In genomic region chr15:40438712-40439111, GRCh38 we compare ENCODE assay signal across 16 cellular contexts. TPM values are rescaled to one million over a fixed set of nuclear protein-coding genes. Genes with fewer than 3 reads are reported as not detected.
DNase-seq lines count a peak whose midpoint lies in the region; ATAC-seq and TF ChIP-seq lines count a peak whose summit lies in the region.
"Had no signal": no experiment of that assay in that cellular context is flagged by ENCODE, and none has a peak within 500 bp of the region (broad histone marks: within the 10 kb centered on the region; RNA-seq: fewer than 3 reads in every experiment).

No MANE protein-coding gene starts in this region.

- no peak overlapping the region for H3K27ac Mint-ChIP-seq in CD4-positive, alpha-beta T cell
- H3K27ac Mint-ChIP-seq in chondrocyte (ENCODE audit: unreplicated experiment): peak overlapping the region; percentile 22
- peak overlapping the region in 2 of 3 experiments; percentile 44 to 76 for H3K27ac Mint-ChIP-seq in nephron
- H3K27ac Mint-ChIP-seq: activated CD4-positive, alpha-beta memory T cell treated with anti-CD3 and anti-CD28 coated beads for 36 hours; activated naive CD8-positive, alpha-beta T cell had no signal

- H3K27ac ChIP-seq in CD4-positive, alpha-beta T cell (ENCODE audit: low read depth, low read length): no peak overlapping the region

- peaks cover 25% of the 10 kb centered on the region for H3K4me1 ChIP-seq in Loucy (ENCODE audit: insufficient read depth, low read length, poor library complexity, severe bottlenecking)

- peaks cover 24% of the 10 kb centered on the region for H3K27me3 ChIP-seq in CD4-positive, alpha-beta T cell (ENCODE audit: control insufficient read depth, insufficient read depth, low read length)
- no peaks in the 10 kb centered on the region for H3K27me3 ChIP-seq in Loucy (ENCODE audit: insufficient read depth, low read length, poor library complexity, severe bottlenecking)

- no peak for ATAC-seq in CD4-positive, alpha-beta T cell (ENCODE audit: poor library complexity)
- no peak for ATAC-seq in SK-N-SH treated with all-trans-retinoic acid at 6 μM for 48 hours
- no peak for ATAC-seq in HG03045 (IDR thresholded peaks at IDR 0.05; ENCODE audit: unreplicated experiment)

- TF ChIP-seq CTCF in CD4-positive, alpha-beta T cell (IDR thresholded peaks at IDR 0.05): no peak
- TF ChIP-seq CTCF in Loucy (conservative IDR thresholded peaks at IDR 0.05; ENCODE audit: low read length) (no peak), chondrocyte (IDR thresholded peaks at IDR 0.05) (no peak), nephron (IDR thresholded peaks at IDR 0.05; ENCODE audit: unreplicated experiment in 3 of 3) (no peak)

- no peak overlapping the region for H3K9ac ChIP-seq in Loucy (ENCODE audit: low read depth, low read length, poor library complexity, severe bottlenecking)

- H3K27me3 Mint-ChIP-seq in CD4-positive, alpha-beta T cell: peaks cover 41% of the 10 kb centered on the region
- H3K27me3 Mint-ChIP-seq in chondrocyte (ENCODE audit: low read depth) (peaks cover 21% of the 10 kb centered on the region), nephron (ENCODE audit: low read depth) (peaks cover 67% of the 10 kb centered on the region)

- peak overlapping the region; percentile 93 for H3K4me3 Mint-ChIP-seq in CD4-positive, alpha-beta T cell
- H3K4me3 Mint-ChIP-seq in chondrocyte (ENCODE audit: unreplicated experiment) (no peak overlapping the region), nephron (peak overlapping the region; percentile 89 to 99 (median 94))
- H3K4me3 Mint-ChIP-seq: activated CD4-positive, alpha-beta memory T cell treated with anti-CD3 and anti-CD28 coated beads for 36 hours had no signal

- H3K4me3 ChIP-seq in Loucy (ENCODE audit: low read length, poor library complexity, severe bottlenecking): no peak overlapping the region

- H3K9me3 Mint-ChIP-seq in CD4-positive, alpha-beta T cell: no peaks in the 10 kb centered on the region
- H3K9me3 Mint-ChIP-seq in chondrocyte (ENCODE audit: low read depth): no peaks in the 10 kb centered on the region
- H3K9me3 Mint-ChIP-seq in nephron: no peaks in the 10 kb centered on the region
- H3K9me3 Mint-ChIP-seq: activated CD4-positive, alpha-beta memory T cell treated with anti-CD3 and anti-CD28 coated beads for 36 hours had no signal

- DNase-seq in CD4-positive, alpha-beta T cell: no peak
- DNase-seq in chondrocyte (ENCODE audit: low spot score) (no peak), G401 (ENCODE audit: low spot score) (no peak)
- DNase-seq in activated CD4-positive, alpha-beta T cell treated with anti-CD3 and anti-CD28 coated beads for 1 hour: no peak
- DNase-seq: activated CD4-positive, alpha-beta memory T cell treated with anti-CD3 and anti-CD28 coated beads for 36 hours; activated T-cell treated with anti-CD3 and anti-CD28 coated beads, Interleukin-2, amount 50 U/mL, for 1 hour; effector CD4-positive, alpha-beta T cell; kidney glomerular epithelial cell; stimulated activated CD4-positive, alpha-beta T cell treated with anti-CD3 and anti-CD28 coated beads, Interleukin-2, amount 100 ng/mL, for 48 hours; T-helper 1 cell had no signal

- POLR2A ChIA-PET in CD4-positive, alpha-beta T cell (lab: Charles Lee): interaction anchor here (0.8 to 7.4 kb wide), 3 partner anchors 15 to 56 kb away, joined by 3 to 106 read pairs (median 10); partner anchors contain the start of genes IVD and KNSTRN

- no peaks in the 10 kb centered on the region for H3F3A ChIP-seq in Loucy (ENCODE audit: low read depth)

- CTCF ChIA-PET in CD4-positive, alpha-beta T cell (lab: Charles Lee): interaction anchor here (3.6 kb wide), 1 partner anchor 68 kb away, joined by 13 read pairs; no protein-coding TSS in a partner anchor

- peaks cover 10% of the 10 kb centered on the region for H3K36me3 Mint-ChIP-seq in CD4-positive, alpha-beta T cell (ENCODE audit: low read depth)
- H3K36me3 Mint-ChIP-seq in chondrocyte (ENCODE audit: low read depth): no peaks in the 10 kb centered on the region
- no peaks in the 10 kb centered on the region for H3K36me3 Mint-ChIP-seq in nephron (ENCODE audit: low read depth)
- H3K36me3 Mint-ChIP-seq: activated CD4-positive, alpha-beta memory T cell treated with anti-CD3 and anti-CD28 coated beads for 36 hours; activated naive CD8-positive, alpha-beta T cell had no signal

- H4K20me1 ChIP-seq in Loucy (ENCODE audit: insufficient read depth, low read length, poor library complexity, severe bottlenecking): peaks cover 19% of the 10 kb centered on the region

- in situ Hi-C loops in G401 (cut with HindIII; ENCODE audit: low sequenced_read_pairs): no loop called here

- peak overlapping the region; percentile 86 for H3K4me2 ChIP-seq in Loucy (ENCODE audit: low read depth, low read length, poor library complexity, severe bottlenecking)

- intact Hi-C loops in CD4-positive, alpha-beta T cell (cut with DNase I, micrococcal nuclease): loop anchor here in 1 of 2 experiments (2.0 kb wide), 1 partner anchor 54 kb away; no protein-coding TSS in a partner anchor

- H2AFZ ChIP-seq in Loucy (ENCODE audit: low read length): no peak overlapping the region

- peaks cover 66% of the 10 kb centered on the region for H3K4me1 Mint-ChIP-seq in CD4-positive, alpha-beta T cell (ENCODE audit: low read depth)
- peaks cover 57% of the 10 kb centered on the region for H3K4me1 Mint-ChIP-seq in chondrocyte (ENCODE audit: low read depth)
- H3K4me1 Mint-ChIP-seq in nephron: peaks cover 46% of the 10 kb centered on the region

- H3K9me2 ChIP-seq in Loucy (replicated peaks; ENCODE audit: low read depth, low read length): no peaks in the 10 kb centered on the region

- H3K36me3 ChIP-seq in Loucy (ENCODE audit: insufficient read depth, low read length): no peaks in the 10 kb centered on the region

- H3K9me3 ChIP-seq in CD4-positive, alpha-beta T cell (ENCODE audit: control insufficient read depth, low read length): no peaks in the 10 kb centered on the region
- no peaks in the 10 kb centered on the region for H3K9me3 ChIP-seq in Loucy (ENCODE audit: insufficient read depth, low read depth, low read length)
- H3K9me3 ChIP-seq: Caco-2 had no signal

- peaks cover 30% of the 10 kb centered on the region for H3K79me2 ChIP-seq in Loucy (ENCODE audit: insufficient read depth, low read length)

TF ChIP-seq in SK-N-SH treated with all-trans-retinoic acid at 6 μM for 48 hours, 23 proteins besides CTCF, POLR2A, EP300 and RAD21 (continues in another document):
- TF ChIP-seq RARB (CRISPR knock-in tag; IDR thresholded peaks at IDR 0.05): no peak
- TF ChIP-seq POU6F1 (CRISPR knock-in tag; IDR thresholded peaks at IDR 0.05; ENCODE audit: borderline replicate concordance, low read depth): no peak
- TF ChIP-seq ZFP30 (CRISPR knock-in tag; IDR thresholded peaks at IDR 0.05): no peak
- no peak for TF ChIP-seq ZNF565 (CRISPR knock-in tag; conservative IDR thresholded peaks at IDR 0.05; ENCODE audit: low read depth)
- no peak for TF ChIP-seq ZFP3 (CRISPR knock-in tag; IDR thresholded peaks at IDR 0.05)
- TF ChIP-seq PATZ1 (CRISPR knock-in tag; IDR thresholded peaks at IDR 0.05; ENCODE audit: borderline replicate concordance): no peak
- TF ChIP-seq ZNF8 (CRISPR knock-in tag; IDR thresholded peaks at IDR 0.05): no peak
- no peak for TF ChIP-seq ZNF70 (CRISPR knock-in tag; IDR thresholded peaks at IDR 0.05)

RNA-seq across cellular contexts. Expression of gene BAHD1, which starts 2.0 kb away (rescaled TPM):
- 10 to 100 TPM; 20.3 to 21.5 TPM for total RNA-seq in CD4-positive, alpha-beta T cell
- 24.4 to 26.4 TPM (median 24.8 TPM) in 3 replicates for total RNA-seq in chondrocyte
- 33.8 and 37.2 TPM in 2 replicates for total RNA-seq in G401 (2014; rRNA removed; shearing (Covaris generic))

RNA-seq across cellular contexts. Expression of gene CHST14, which starts 32.1 kb away (rescaled TPM):
- 1 to 10 TPM; 4.6 to 5.1 TPM for total RNA-seq in CD4-positive, alpha-beta T cell
- 45.4 to 46.2 TPM (median 45.7 TPM) in 3 replicates for total RNA-seq in chondrocyte
- 5.8 and 6.5 TPM in 2 replicates for total RNA-seq in G401 (2014; rRNA removed; shearing (Covaris generic))

RNA-seq across cellular contexts. Expression of gene IVD, which starts 33.1 kb away (rescaled TPM):
- total RNA-seq in CD4-positive, alpha-beta T cell: 10 to 100 TPM; 30.7 to 31.9 TPM
- 42.0 to 58.9 TPM (median 42.5 TPM) in 3 replicates for total RNA-seq in chondrocyte
- total RNA-seq in G401 (2014; rRNA removed; shearing (Covaris generic)): 91.8 and 111 TPM in 2 replicates

RNA-seq across cellular contexts. Expression of gene KNSTRN, which starts 56.2 kb away (rescaled TPM):
- total RNA-seq in CD4-positive, alpha-beta T cell: 1 to 10 TPM; 2.8 to 3.0 TPM
- total RNA-seq in chondrocyte: 20.9 to 28.4 TPM (median 27.9 TPM) in 3 replicates
- total RNA-seq in G401 (2014; rRNA removed; shearing (Covaris generic)): 123 and 146 TPM in 2 replicates
